Comparison of ENCODE assay signal across 16 cellular contexts in the genomic region with DNA sequence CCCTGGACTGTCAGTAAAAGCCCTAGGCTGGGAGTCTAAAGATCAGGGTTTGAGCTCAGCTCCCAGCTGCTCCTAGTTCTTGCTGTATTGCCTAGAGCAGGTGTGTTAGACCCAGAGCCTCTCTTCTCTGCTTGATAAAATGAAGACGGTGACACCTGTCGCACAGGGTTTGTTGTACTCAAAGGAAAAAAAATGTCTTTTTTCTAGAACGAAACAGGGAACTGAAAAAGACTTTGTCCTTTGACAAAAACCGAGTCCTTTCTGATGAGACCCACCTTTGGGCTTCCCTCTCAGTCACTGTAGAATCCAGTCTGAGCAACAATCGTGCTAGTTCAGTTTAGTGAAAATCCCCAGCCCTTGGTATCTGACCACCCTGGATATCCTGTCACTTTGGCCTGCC.
DNase-seq lines count a peak whose midpoint lies in the region; ATAC-seq and TF ChIP-seq lines count a peak whose summit lies in the region.
"Had no signal": no experiment of that assay in that cellular context is flagged by ENCODE, and none has a peak within 500 bp of the region (broad histone marks: within the 10 kb centered on the region; RNA-seq: fewer than 3 reads in every experiment).

No MANE protein-coding gene starts in this region.

- H3K4me1 Mint-ChIP-seq in naive B cell (peaks cover 7 to 14% (median 13%) of the 10 kb centered on the region in 3 donors), CD14-positive monocyte (no peaks in the 10 kb centered on the region)
- H3K4me1 Mint-ChIP-seq: activated CD4-positive, alpha-beta memory T cell treated with anti-CD3 and anti-CD28 coated beads, Interleukin-2, amount 10 ng/mL, durations not matched to agents 7 days and 5 days; CD4-positive, alpha-beta memory T cell had no signal

- DNase-seq in naive B cell (peak; percentile 3), DMS79 treated with DMSO at 0.1 percent for 48 hours (lab: John Stamatoyannopoulos, UW) (no peak), NCI-H1436 treated with DMSO at 0.1 percent for 48 hours (lab: John Stamatoyannopoulos, UW) (no peak), CD14-positive monocyte (ENCODE audit: low spot score) (no peak), CD1c-positive myeloid dendritic cell (ENCODE audit: extremely low spot score) (no peak)
- DNase-seq: activated CD4-positive, alpha-beta memory T cell treated with anti-CD3 and anti-CD28 coated beads, Interleukin-2, amount 10 ng/mL, durations not matched to agents 7 days and 5 days; activated naive CD4-positive, alpha-beta T cell treated with Interleukin-2 at 50 U/mL for 16 hours; CD4-positive, alpha-beta memory T cell; central memory CD4-positive, alpha-beta T cell; esophagus squamous epithelium; PC-9; stimulated activated naive CD4-positive, alpha-beta T cell; T-helper 2 cell had no signal

- peak overlapping the region in 2 of 6 donors; percentile 21 to 41 for H3K27ac Mint-ChIP-seq in naive B cell
- H3K27ac Mint-ChIP-seq in CD14-positive monocyte = no peak overlapping the region
- H3K27ac Mint-ChIP-seq: activated CD4-positive, alpha-beta memory T cell treated with anti-CD3 and anti-CD28 coated beads, Interleukin-2, amount 10 ng/mL, durations not matched to agents 7 days and 5 days; CD4-positive, alpha-beta memory T cell had no signal

- H3K27me3 Mint-ChIP-seq in naive B cell (no peaks in the 10 kb centered on the region), CD14-positive monocyte (ENCODE audit: low read depth in 3 of 3) (peaks cover 1 to 4% (median 2%) of the 10 kb centered on the region in 3 donors)
- H3K27me3 Mint-ChIP-seq: activated CD4-positive, alpha-beta memory T cell treated with anti-CD3 and anti-CD28 coated beads, Interleukin-2, amount 10 ng/mL, durations not matched to agents 7 days and 5 days; CD4-positive, alpha-beta memory T cell had no signal

- no peaks in the 10 kb centered on the region for H3K36me3 Mint-ChIP-seq in naive B cell
- no peaks in the 10 kb centered on the region for H3K36me3 Mint-ChIP-seq in CD14-positive monocyte
- H3K36me3 Mint-ChIP-seq: CD4-positive, alpha-beta memory T cell had no signal

- no peak overlapping the region for H3K4me3 Mint-ChIP-seq in naive B cell
- no peak overlapping the region for H3K4me3 Mint-ChIP-seq in CD14-positive monocyte
- H3K4me3 Mint-ChIP-seq: activated CD4-positive, alpha-beta memory T cell treated with anti-CD3 and anti-CD28 coated beads, Interleukin-2, amount 10 ng/mL, durations not matched to agents 7 days and 5 days; CD4-positive, alpha-beta memory T cell had no signal

- no peak for TF ChIP-seq CTCF in CD14-positive monocyte (IDR thresholded peaks at IDR 0.05)

- peak; percentile 84 for ATAC-seq in GM18870 (IDR thresholded peaks at IDR 0.05; ENCODE audit: unreplicated experiment)
- ATAC-seq in GM21619 (IDR thresholded peaks at IDR 0.05; ENCODE audit: unreplicated experiment) = peak; percentile 56
- peak; percentile 81 for ATAC-seq in HG03066 (IDR thresholded peaks at IDR 0.05; ENCODE audit: low read depth, unreplicated experiment)
- ATAC-seq in naive B cell (ENCODE audit: low read depth in 2 of 2) = peak in 1 of 2 donors; percentile 39

- H3K9me3 Mint-ChIP-seq in naive B cell (no peaks in the 10 kb centered on the region), CD14-positive monocyte (no peaks in the 10 kb centered on the region)
- H3K9me3 Mint-ChIP-seq: activated CD4-positive, alpha-beta memory T cell treated with anti-CD3 and anti-CD28 coated beads, Interleukin-2, amount 10 ng/mL, durations not matched to agents 7 days and 5 days; CD4-positive, alpha-beta memory T cell had no signal

- intact Hi-C loops in CD14-positive monocyte (cut with micrococcal nuclease) = no loop called here
